Comparison of ENCODE assay signal across 14 cellular contexts in genomic region chr4:148954011-148954749, GRCh38.
"Had no signal": no experiment of that assay in that cellular context is flagged by ENCODE, and none has a peak within 500 bp of the region (broad histone marks: within the 10 kb centered on the region; RNA-seq: fewer than 3 reads in every experiment).

No MANE protein-coding gene starts in this region.

- H3K4me3 ChIP-seq: adrenal gland, coronary artery, left ventricle myocardium inferior, psoas muscle, sigmoid colon, suprapubic skin, upper lobe of right lung had no signal

- H3K36me3 ChIP-seq: adrenal gland, left ventricle myocardium inferior, sigmoid colon, suprapubic skin, upper lobe of right lung had no signal

- DNase-seq: activated CD4-positive, alpha-beta T cell treated with anti-CD3 and anti-CD28 coated beads, Interleukin-2, amount 50 U/mL, for 1 hour; activated naive CD4-positive, alpha-beta T cell treated with anti-CD3 and anti-CD28 coated beads, Interleukin-2, amount 50 U/mL, for 16 hours; adrenal gland; effector memory CD4-positive, alpha-beta T cell; immature natural killer cell; left ventricle myocardium inferior; nephron progenitor cell; psoas muscle; sigmoid colon; stimulated activated CD4-positive, alpha-beta T cell treated with anti-CD3 and anti-CD28 coated beads, Interleukin-2, amount 100 ng/mL, for 48 hours; stimulated activated naive CD4-positive, alpha-beta T cell treated with Interleukin-2 at 50 U/mL for 16 hours; upper lobe of right lung had no signal

- H3K27ac ChIP-seq: adrenal gland, coronary artery, left ventricle myocardium inferior, psoas muscle, sigmoid colon, suprapubic skin, upper lobe of right lung had no signal

- ATAC-seq: psoas muscle, upper lobe of right lung had no signal

- H3K4me1 ChIP-seq: adrenal gland, left ventricle myocardium inferior, psoas muscle, sigmoid colon, suprapubic skin, upper lobe of right lung had no signal

- H3K9me3 ChIP-seq: adrenal gland, left ventricle myocardium inferior, psoas muscle, sigmoid colon, suprapubic skin, upper lobe of right lung had no signal

- H3K27me3 ChIP-seq: adrenal gland, sigmoid colon, suprapubic skin, upper lobe of right lung had no signal
